ENCODE assay signal across 8 cellular contexts in the genomic region with DNA sequence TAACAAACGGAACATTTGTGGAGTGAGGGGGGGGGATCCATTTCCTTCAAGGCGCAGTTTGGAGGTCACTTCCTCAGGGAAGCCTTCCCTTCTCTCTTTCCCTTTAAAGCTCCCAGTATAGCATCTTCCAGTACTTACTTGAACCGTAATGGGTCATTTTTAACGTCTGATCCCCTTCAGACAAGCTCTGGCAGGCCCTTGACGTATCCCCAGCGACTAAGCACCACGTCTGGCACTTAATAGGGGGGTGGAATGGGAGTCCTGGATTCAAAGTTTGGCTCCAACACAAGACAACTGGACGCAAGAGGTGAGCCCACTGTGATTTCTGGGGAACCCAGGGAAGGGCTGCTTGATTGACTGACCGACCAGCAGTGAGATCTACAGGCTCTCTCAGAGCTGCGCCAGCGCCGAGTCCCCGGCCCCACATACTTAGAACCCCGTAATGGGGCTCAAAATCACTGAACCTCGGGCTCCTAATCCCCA. TPM values are rescaled to one million over a fixed set of nuclear protein-coding genes. Genes with fewer than 3 reads are reported as not detected.
DNase-seq lines count a peak whose midpoint lies in the region; ATAC-seq and TF ChIP-seq lines count a peak whose summit lies in the region.

No MANE protein-coding gene starts in this region.

- TF ChIP-seq CTCF in BE2C (IDR thresholded peaks at IDR 0.05; ENCODE audit: low read depth, low read length) (no peak), neutrophil (IDR thresholded peaks at IDR 0.05) (no peak), GM13977 (IDR thresholded peaks at IDR 0.05; ENCODE audit: extremely low read depth, insufficient read depth, missing control alignments) (no peak)
- no peak for TF ChIP-seq CTCF in activated CD8-positive, alpha-beta T cell treated with anti-CD3 and anti-CD28 coated beads for 36 hours (IDR thresholded peaks at IDR 0.05)

- no peaks in the 10 kb centered on the region for H3K27me3 ChIP-seq in BE2C
- H3K27me3 ChIP-seq in neutrophil = no peaks in the 10 kb centered on the region

- no peaks in the 10 kb centered on the region for H3K9me3 ChIP-seq in BE2C
- H3K9me3 ChIP-seq in neutrophil = no peaks in the 10 kb centered on the region

- peak overlapping the region; percentile 89 for H3K27ac ChIP-seq in neutrophil

- H3K27ac Mint-ChIP-seq in activated CD8-positive, alpha-beta T cell treated with anti-CD3 and anti-CD28 coated beads for 36 hours = peak overlapping the region; percentile 98

- H3K27me3 Mint-ChIP-seq in activated CD8-positive, alpha-beta T cell treated with anti-CD3 and anti-CD28 coated beads for 36 hours = no peaks in the 10 kb centered on the region

- POLR2A ChIA-PET in activated CD8-positive, alpha-beta T cell treated with anti-CD3 and anti-CD28 coated beads for 36 hours (lab: Charles Lee) = interaction anchor here (0.7 to 3.9 kb wide), 7 partner anchors 10 to 166 kb away, joined by 3 to 39 read pairs (median 4); partner anchors contain the start of genes RBBP4 and ZBTB8OS

- H3K36me3 ChIP-seq in BE2C (peaks cover 17% of the 10 kb centered on the region), neutrophil (no peaks in the 10 kb centered on the region)

- H3K4me1 Mint-ChIP-seq in activated CD8-positive, alpha-beta T cell treated with anti-CD3 and anti-CD28 coated beads for 36 hours (ENCODE audit: low read depth) = peaks cover 54% of the 10 kb centered on the region

- in situ Hi-C loops in GM13977 (cut with MboI; ENCODE audit: low pct_unique_long_range_greater_than_20kb, low sequenced_read_pairs, unreplicated experiment) = no loop called here

- ATAC-seq in GM18909 (IDR thresholded peaks at IDR 0.05; ENCODE audit: poor library complexity, unreplicated experiment) = peak; percentile 19
- no peak for ATAC-seq in activated CD8-positive, alpha-beta T cell treated with anti-CD3 and anti-CD28 coated beads for 36 hours

- no peaks in the 10 kb centered on the region for H3K9me3 Mint-ChIP-seq in activated CD8-positive, alpha-beta T cell treated with anti-CD3 and anti-CD28 coated beads for 36 hours

- intact Hi-C loops in activated CD8-positive, alpha-beta T cell treated with anti-CD3 and anti-CD28 coated beads for 36 hours (cut with micrococcal nuclease) = no loop called here

- H3K4me1 ChIP-seq in BE2C (no peaks in the 10 kb centered on the region), neutrophil (ENCODE audit: control insufficient read depth in 1 of 2, insufficient read depth in 1 of 2, low read depth in 1 of 2, low read length in 1 of 2) (peaks cover 34 to 36% of the 10 kb centered on the region in 2 experiments)

- peaks cover 51% of the 10 kb centered on the region for H3K36me3 Mint-ChIP-seq in activated CD8-positive, alpha-beta T cell treated with anti-CD3 and anti-CD28 coated beads for 36 hours (ENCODE audit: low read depth)

- H3K4me3 ChIP-seq in BE2C (ENCODE audit: low read depth, low read length) (peak overlapping the region; percentile 93), neutrophil (ENCODE audit: low read depth in 1 of 2, low read length in 1 of 2) (peak overlapping the region; percentile 85 to 98)

- H3K4me3 Mint-ChIP-seq in activated CD8-positive, alpha-beta T cell treated with anti-CD3 and anti-CD28 coated beads for 36 hours = peak overlapping the region; percentile 100

- CTCF ChIA-PET in activated CD8-positive, alpha-beta T cell treated with anti-CD3 and anti-CD28 coated beads for 36 hours (lab: Charles Lee) = no interaction called here

- DNase-seq in BE2C (no peak), HuH-7.5 (ENCODE audit: low spot score) (peak; percentile 35), foreskin melanocyte (peak; percentile 40), GM13977 (ENCODE audit: low spot score) (no peak), GM19238 (ENCODE audit: insufficient read length, low spot score) (no peak)
- no peak for DNase-seq in activated CD8-positive, alpha-beta T cell treated with anti-CD3 and anti-CD28 coated beads for 36 hours

RNA-seq across cellular contexts. Expression of gene YARS1, which starts 0.4 kb away (rescaled TPM):
- 252 TPM for polyA plus RNA-seq in BE2C (2012; ENCODE audit: insufficient read depth, insufficient read length, low read depth)
- 100 to 1,000 TPM; 231 to 238 TPM for total RNA-seq in activated CD8-positive, alpha-beta T cell treated with anti-CD3 and anti-CD28 coated beads for 36 hours

RNA-seq across cellular contexts. Expression of gene S100PBP, which starts 0.7 kb away (rescaled TPM):
- polyA plus RNA-seq in BE2C (2012; ENCODE audit: insufficient read depth, insufficient read length, low read depth) = 18.9 TPM
- total RNA-seq in activated CD8-positive, alpha-beta T cell treated with anti-CD3 and anti-CD28 coated beads for 36 hours = 10 to 100 TPM; 25.7 to 27.3 TPM

RNA-seq across cellular contexts. Expression of gene FNDC5, which starts 54.0 kb away (rescaled TPM):
- polyA plus RNA-seq in BE2C (2012; ENCODE audit: insufficient read depth, insufficient read length, low read depth) = 26.4 TPM
- not detected for total RNA-seq in activated CD8-positive, alpha-beta T cell treated with anti-CD3 and anti-CD28 coated beads for 36 hours

Comparison
In these comparisons a context has a peak if more than half of its experiments do, and no peak if none do; other contexts are left out.
1. DNase-seq: peak in HuH-7.5 (single experiment) and foreskin melanocyte (single experiment); none in BE2C (single experiment), activated CD8-positive, alpha-beta T cell treated with anti-CD3 and anti-CD28 coated beads for 36 hours (single experiment), GM13977 (single experiment) and GM19238 (single experiment).